ENCODE assay signal across 6 cellular contexts in the genomic region with DNA sequence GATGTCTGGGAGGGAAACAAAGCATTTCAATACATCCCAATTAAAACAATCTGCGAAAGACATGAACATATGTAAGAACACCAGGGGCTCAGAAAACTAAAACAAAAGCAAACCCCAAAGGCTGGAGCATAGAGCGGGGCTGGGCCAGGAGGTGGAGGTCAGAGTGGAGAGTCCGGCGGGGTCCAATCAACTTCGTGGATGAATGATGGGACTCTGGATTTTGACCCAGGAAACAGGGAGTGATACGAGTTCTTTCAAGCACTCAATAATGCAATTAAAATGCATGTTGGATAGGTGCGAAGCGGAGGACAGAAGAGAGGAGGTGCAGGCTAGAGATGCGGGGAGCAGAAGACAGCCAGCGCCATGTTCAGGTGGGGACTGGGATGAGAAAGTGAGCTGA.
"Had no signal": no experiment of that assay in that cellular context is flagged by ENCODE, and none has a peak within 500 bp of the region (broad histone marks: within the 10 kb centered on the region; RNA-seq: fewer than 3 reads in every experiment).

No MANE protein-coding gene starts in this region.

- H3K36me3 Mint-ChIP-seq: IgD-negative memory B cell had no signal

- FAIRE-seq: HTR-8/SVneo had no signal

- H3K27ac Mint-ChIP-seq: H9 had no signal

- DNase-seq: GOT3, H9, HCEC 1CT, KBM-7 had no signal

- H3K4me1 Mint-ChIP-seq: IgD-negative memory B cell had no signal

- H3K27me3 Mint-ChIP-seq: IgD-negative memory B cell had no signal

- H3K4me3 Mint-ChIP-seq: H9, IgD-negative memory B cell had no signal
